20 cellular contexts compared by ENCODE assay signal in genomic region chr9:37534901-37535300, GRCh38. TPM values are rescaled to one million over a fixed set of nuclear protein-coding genes. Genes with fewer than 3 reads are reported as not detected.
DNase-seq lines count a peak whose midpoint lies in the region; ATAC-seq and TF ChIP-seq lines count a peak whose summit lies in the region.
"Had no signal": no experiment of that assay in that cellular context is flagged by ENCODE, and none has a peak within 500 bp of the region (broad histone marks: within the 10 kb centered on the region; RNA-seq: fewer than 3 reads in every experiment).

No MANE protein-coding gene starts in this region.

- intact Hi-C loops in upper lobe of right lung (cut with DNase I): no loop called here
- intact Hi-C loops in heart right ventricle (cut with DNase I): no loop called here

- H3K36me3 ChIP-seq in upper lobe of right lung (peaks cover 17% of the 10 kb centered on the region), heart right ventricle (peaks cover 0 to 83% (median 17%) of the 10 kb centered on the region in 9 donors)

- TF ChIP-seq CTCF in brain (conservative IDR thresholded peaks at IDR 0.05): no peak
- TF ChIP-seq CTCF in nephron (IDR thresholded peaks at IDR 0.05; ENCODE audit: unreplicated experiment in 3 of 3): no peak
- TF ChIP-seq CTCF in upper lobe of right lung (IDR thresholded peaks at IDR 0.05): no peak
- TF ChIP-seq CTCF in heart right ventricle (IDR thresholded peaks at IDR 0.05): no peak

- H3K9me3 ChIP-seq in upper lobe of right lung (no peaks in the 10 kb centered on the region), heart right ventricle (no peaks in the 10 kb centered on the region)
- H3K9me3 ChIP-seq: BLaER1 treated with 17β-estradiol and CSF1 and Interleukin-3, amounts not matched to agents 10 nM and 100 nM had no signal

- H3K27me3 ChIP-seq in upper lobe of right lung (no peaks in the 10 kb centered on the region), heart right ventricle (no peaks in the 10 kb centered on the region)
- H3K27me3 ChIP-seq: BLaER1 treated with 17β-estradiol and CSF1 and Interleukin-3, amounts not matched to agents 10 nM and 100 nM had no signal

- H3K4me1 ChIP-seq in upper lobe of right lung (no peaks in the 10 kb centered on the region), heart right ventricle (no peaks in the 10 kb centered on the region)
- H3K4me1 ChIP-seq: BLaER1 treated with 17β-estradiol and CSF1 and Interleukin-3, amounts not matched to agents 10 nM and 100 nM had no signal

- peak; percentile 89 for DNase-seq in NCI-H82 (lab: John Stamatoyannopoulos, UW)
- peak; percentile 9 for DNase-seq in upper lobe of right lung
- no peak for DNase-seq in C1 segment of cervical spinal cord (lab: John Stamatoyannopoulos, UW)
- DNase-seq in DMS153 (lab: John Stamatoyannopoulos, UW): no peak
- no peak for DNase-seq in heart right ventricle
- DNase-seq: CD8-positive, alpha-beta memory T cell; DMS 273 treated with DMSO at 0.1 percent for 48 hours; HCEC 1CT; KBM-7; NCI-H1105; NCI-H2081; NCI-H2171 treated with DMSO at 0.1 percent for 48 hours; NCI-H446 treated with DMSO at 0.1 percent for 48 hours; OCI-M1; SHP77 had no signal

- WGBS in heart right ventricle, 2 donors: 76 to 77% methylated on average over 10 of the region's 10 CpGs

- H3K9me3 Mint-ChIP-seq in brain (no peaks in the 10 kb centered on the region), nephron (no peaks in the 10 kb centered on the region)
- H3K9me3 Mint-ChIP-seq: CD8-positive, alpha-beta memory T cell had no signal

- H3K27ac ChIP-seq in upper lobe of right lung (no peak overlapping the region), heart right ventricle (no peak overlapping the region)
- H3K27ac ChIP-seq: BLaER1 treated with 17β-estradiol and CSF1 and Interleukin-3, amounts not matched to agents 10 nM and 100 nM; SK-N-MC had no signal

- peaks cover 2% of the 10 kb centered on the region for H3K27me3 Mint-ChIP-seq in brain
- H3K27me3 Mint-ChIP-seq in nephron (ENCODE audit: low read depth): no peaks in the 10 kb centered on the region
- H3K27me3 Mint-ChIP-seq: CD8-positive, alpha-beta memory T cell had no signal

- peaks cover 11% of the 10 kb centered on the region for H3K4me1 Mint-ChIP-seq in brain
- H3K4me1 Mint-ChIP-seq in nephron: peaks cover 6% of the 10 kb centered on the region

- H3K36me3 Mint-ChIP-seq in brain (peaks cover 62% of the 10 kb centered on the region), nephron (ENCODE audit: low read depth) (peaks cover 48% of the 10 kb centered on the region)

- no peak overlapping the region for H3K4me3 ChIP-seq in upper lobe of right lung
- no peak overlapping the region for H3K4me3 ChIP-seq in heart right ventricle
- H3K4me3 ChIP-seq: BLaER1 treated with 17β-estradiol and CSF1 and Interleukin-3, amounts not matched to agents 10 nM and 100 nM; SK-N-MC had no signal

- ATAC-seq in upper lobe of right lung (no peak), heart right ventricle (no peak)
- ATAC-seq: HepG2 had no signal

- peak overlapping the region; percentile 8 to 74 (median 50) for H3K27ac Mint-ChIP-seq in brain
- H3K27ac Mint-ChIP-seq in nephron: peak overlapping the region in 2 of 3 experiments; percentile 17 to 31

- H3K4me3 Mint-ChIP-seq in brain: no peak overlapping the region
- H3K4me3 Mint-ChIP-seq in nephron: no peak overlapping the region
- H3K4me3 Mint-ChIP-seq: CD8-positive, alpha-beta memory T cell had no signal

RNA-seq across cellular contexts. Expression of gene FBXO10, which starts 41.3 kb away (rescaled TPM):
- polyA plus RNA-seq in brain (ENCODE audit: insufficient read depth, low read depth, low replicate concordance) (12.3 TPM), heart right ventricle (1 to 10 TPM; 2.3 to 3.3 TPM)
- total RNA-seq in upper lobe of right lung (8.0 TPM), heart right ventricle (1 to 10 TPM; 4.8 to 7.4 (median 5.9) TPM)

RNA-seq across cellular contexts. Expression of gene POLR1E, which starts 49.2 kb away (rescaled TPM):
- polyA plus RNA-seq in brain (ENCODE audit: insufficient read depth, low read depth, low replicate concordance): 35.2 TPM
- 16.6 TPM for total RNA-seq in upper lobe of right lung
- 10 to 100 TPM in 9 of 10 donors, 1 to 10 TPM in 1; 8.5 to 28.8 (median 20.4) TPM for total RNA-seq in heart right ventricle
- polyA plus RNA-seq in heart right ventricle: 10 to 100 TPM in 1 of 2 donors, 1 to 10 TPM in 1; 5.0 to 16.6 TPM

RNA-seq across cellular contexts. Expression of gene TOMM5, which starts 57.5 kb away (rescaled TPM):
- polyA plus RNA-seq in brain (ENCODE audit: insufficient read depth, low read depth, low replicate concordance) (113 TPM), heart right ventricle (100 to 1,000 TPM in 1 of 2 donors, 10 to 100 TPM in 1; 74.1 to 145 TPM)
- total RNA-seq in upper lobe of right lung (60.7 TPM), heart right ventricle (10 to 100 TPM; 45.7 to 62.9 (median 52.1) TPM)

Comparison
In these comparisons a context has a peak if more than half of its experiments do, and no peak if none do; other contexts are left out.
1. DNase-seq: peak in NCI-H82 (single experiment) and upper lobe of right lung (single experiment); none in C1 segment of cervical spinal cord (0 of 14), DMS153 (single experiment) and heart right ventricle (0 of 2).